Comparison of ENCODE assay signal across 8 cellular contexts in genomic region chr12:54324617-54325441, GRCh38. TPM values are rescaled to one million over a fixed set of nuclear protein-coding genes. Genes with fewer than 3 reads are reported as not detected.
DNase-seq lines count a peak whose midpoint lies in the region; ATAC-seq and TF ChIP-seq lines count a peak whose summit lies in the region.

Gene COPZ1, plus strand, starts transcription at chr12:54325131. Its CDS starts 33 bp downstream, at chr12:54325164.

- peaks cover 16% of the 10 kb centered on the region for H3K4me1 Mint-ChIP-seq in Caco-2 (ENCODE audit: low read depth, unreplicated experiment)
- peaks cover 30 to 33% of the 10 kb centered on the region in 2 donors for H3K4me1 Mint-ChIP-seq in effector memory CD8-positive, alpha-beta T cell (ENCODE audit: low read depth in 2 of 2)

- H3K36me3 ChIP-seq in Caco-2 (ENCODE audit: control insufficient read depth, insufficient read depth, low read length): no peaks in the 10 kb centered on the region

- peak; percentile 98 for ATAC-seq in GM21360 (IDR thresholded peaks at IDR 0.05; ENCODE audit: unreplicated experiment)
- ATAC-seq in effector memory CD8-positive, alpha-beta T cell (replicated peaks): peak; percentile 95

- H3K36me3 Mint-ChIP-seq in Caco-2 (ENCODE audit: insufficient read depth, unreplicated experiment): peaks cover 13% of the 10 kb centered on the region
- peaks cover 12% of the 10 kb centered on the region for H3K36me3 Mint-ChIP-seq in effector memory CD8-positive, alpha-beta T cell (ENCODE audit: insufficient read depth)

- H3K9me3 Mint-ChIP-seq in Caco-2 (ENCODE audit: unreplicated experiment): no peaks in the 10 kb centered on the region
- no peaks in the 10 kb centered on the region for H3K9me3 Mint-ChIP-seq in effector memory CD8-positive, alpha-beta T cell

- CTCF ChIA-PET in Caco-2 (lab: Charles Lee): interaction anchor here (0.5 to 2.4 kb wide), 51 partner anchors 8 to 1863 kb away, joined by 3 to 56 read pairs (median 5); partner anchors contain the start of genes CBX5, HNRNPA1, HOXC13 and HOXC5
- CTCF ChIA-PET in activated CD8-positive, alpha-beta memory T cell treated with anti-CD3 and anti-CD28 coated beads for 36 hours (lab: Charles Lee): interaction anchor here (0.6 to 2.4 kb wide), 15 partner anchors 8 to 1671 kb away, joined by 3 to 13 read pairs (median 5); partner anchors contain the start of gene NFE2

- POLR2A ChIA-PET in Caco-2 (lab: Charles Lee): interaction anchor here (0.5 to 2.0 kb wide), 24 partner anchors 12 to 1827 kb away, joined by 3 to 99 read pairs (median 6); partner anchors contain the start of genes CBX5, HNRNPA1, HOXC5 and HOXC8
- POLR2A ChIA-PET in activated CD8-positive, alpha-beta memory T cell treated with anti-CD3 and anti-CD28 coated beads for 36 hours (lab: Charles Lee): interaction anchor here (1.0 to 1.5 kb wide), 3 partner anchors 34 to 45 kb away, joined by 4 to 8 read pairs (median 4); partner anchors contain the start of genes CBX5 and HNRNPA1

- H3K27ac Mint-ChIP-seq in Caco-2 (ENCODE audit: unreplicated experiment): peak within 1 kb of the TSS; percentile 98
- peak within 1 kb of the TSS; percentile 98 for H3K27ac Mint-ChIP-seq in effector memory CD8-positive, alpha-beta T cell

- no peaks in the 10 kb centered on the region for H3K9me3 ChIP-seq in Caco-2

- intact Hi-C loops in Caco-2 (cut with micrococcal nuclease; ENCODE audit: unreplicated experiment): loop anchor here (1.0 kb wide), 6 partner anchors 24 to 105 kb away; partner anchors contain the start of genes CBX5, HNRNPA1 and NFE2

- peak within 1 kb of the TSS; percentile 96 for H3K4me3 Mint-ChIP-seq in Caco-2 (ENCODE audit: unreplicated experiment)
- H3K4me3 Mint-ChIP-seq in effector memory CD8-positive, alpha-beta T cell: peak within 1 kb of the TSS; percentile 95

- H3K4me1 ChIP-seq in Caco-2: peaks cover 17% of the 10 kb centered on the region

- peak within 1 kb of the TSS; percentile 74 for H3K4me3 ChIP-seq in Caco-2 (ENCODE audit: low read depth, low read length)

- H3K27me3 Mint-ChIP-seq in Caco-2 (ENCODE audit: insufficient read depth, unreplicated experiment): no peaks in the 10 kb centered on the region
- H3K27me3 Mint-ChIP-seq in effector memory CD8-positive, alpha-beta T cell: no peaks in the 10 kb centered on the region

- DNase-seq in Caco-2: peak; percentile 95 to 98
- peak; percentile 99 for DNase-seq in HT1080 (ENCODE audit: low read depth)
- peak; percentile 100 for DNase-seq in NOMO-1 (lab: John Stamatoyannopoulos, UW; ENCODE audit: unreplicated experiment in 2 of 2)
- peak; percentile 88 to 91 (median 90) for DNase-seq in effector memory CD8-positive, alpha-beta T cell
- peak; percentile 99 for DNase-seq in medulla oblongata (ENCODE audit: extremely low spot score)
- peak; percentile 88 for DNase-seq in stimulated activated CD8-positive, alpha-beta memory T cell treated with anti-CD3 and anti-CD28 coated beads, Interleukin-12 subunit alpha, Interleukin-12 subunit beta, amount 100 ng/mL, for 1 hour (ENCODE audit: low read depth)

- peak; percentile 61 to 72 for TF ChIP-seq CTCF in Caco-2 (IDR thresholded peaks at IDR 0.05; ENCODE audit: insufficient read depth in 1 of 2, low read depth in 1 of 2, low read length in 1 of 2, severe bottlenecking in 1 of 2, unreplicated experiment in 1 of 2)

- H3K27me3 ChIP-seq in Caco-2 (replicated peaks; ENCODE audit: control insufficient read depth, insufficient read depth, low read length): no peaks in the 10 kb centered on the region

- BruUV-seq in Caco-2 (replicated peaks; lab: Mats Ljungman, UMichigan): no TSS peak

RNA-seq across cellular contexts. Expression of gene COPZ1, which starts in this region (rescaled TPM):
- total RNA-seq in Caco-2 (2022): 129 and 133 TPM in 2 replicates
- total RNA-seq in HT1080 (2014; rRNA removed; shearing (Covaris generic)): 83.5 and 96.9 TPM in 2 replicates
- polyA plus RNA-seq in HT1080 (2015; cell fraction: cytosol; rRNA removed): 137 and 144 TPM in 2 replicates
- polyA plus RNA-seq in HT1080 (2015; cell fraction: nucleus; rRNA removed): 75.4 and 79.1 TPM in 2 replicates
- total RNA-seq in activated CD8-positive, alpha-beta memory T cell treated with anti-CD3 and anti-CD28 coated beads for 36 hours: 100 to 1,000 TPM; 106 to 107 TPM

Comparison
In these comparisons a context has a peak if more than half of its experiments do, and no peak if none do; other contexts are left out.
1. Peak in every context shown above with its lines: DNase-seq, ATAC-seq and H3K4me3 ChIP-seq.